Comparison of ENCODE assay signal across 7 cellular contexts in the genomic region with DNA sequence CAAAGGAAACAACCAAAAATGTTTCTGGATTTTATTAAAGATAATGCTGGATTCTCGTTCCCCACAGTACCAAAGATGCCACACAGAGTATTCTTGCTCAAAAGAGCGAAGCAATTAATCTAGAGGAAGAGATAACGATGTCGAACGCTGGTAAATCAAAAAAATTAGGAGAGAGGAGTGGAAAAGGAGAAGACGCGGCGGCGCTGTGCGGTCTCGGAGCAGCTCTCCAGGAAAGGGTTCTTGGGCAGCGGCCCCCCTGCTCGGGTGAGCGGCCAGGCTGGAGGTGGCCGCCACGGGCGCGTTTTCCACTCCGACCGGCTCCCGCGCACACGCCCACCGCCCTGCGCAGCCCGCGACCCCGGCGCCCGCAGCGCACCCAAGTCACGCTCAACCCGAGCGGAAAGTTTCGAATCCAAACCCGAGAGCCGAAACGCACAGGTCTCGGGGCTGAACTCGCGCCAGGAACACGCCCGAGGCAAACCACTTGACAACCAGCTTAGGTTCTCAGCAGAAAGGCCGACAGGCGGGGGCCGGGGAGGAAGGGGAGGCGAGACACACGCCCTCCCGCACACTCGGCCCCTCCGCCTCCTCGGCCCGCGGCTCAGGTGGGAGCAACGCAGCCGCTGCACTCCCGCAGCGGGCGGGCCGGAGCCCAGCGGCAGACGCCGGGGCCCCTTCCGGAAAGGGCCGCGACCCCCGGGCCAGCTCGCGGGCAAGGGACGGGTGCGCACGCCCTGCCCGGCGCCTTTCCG. TPM values are rescaled to one million over a fixed set of nuclear protein-coding genes. Genes with fewer than 3 reads are reported as not detected.
DNase-seq lines count a peak whose midpoint lies in the region; ATAC-seq, FAIRE-seq and TF ChIP-seq lines count a peak whose summit lies in the region.

No MANE protein-coding gene starts in this region.

- H3K27me3 Mint-ChIP-seq in activated B cell treated with CpG ODN at 0.5 μM for 24 hours: no peaks in the 10 kb centered on the region
- no peaks in the 10 kb centered on the region for H3K27me3 Mint-ChIP-seq in chondrocyte (ENCODE audit: low read depth)

- H3K4me3 Mint-ChIP-seq in activated B cell treated with CpG ODN at 0.5 μM for 24 hours: peak overlapping the region; percentile 88
- peak overlapping the region; percentile 86 for H3K4me3 Mint-ChIP-seq in chondrocyte (ENCODE audit: unreplicated experiment)

- H3K27ac Mint-ChIP-seq in activated B cell treated with CpG ODN at 0.5 μM for 24 hours (peak overlapping the region; percentile 69), chondrocyte (ENCODE audit: unreplicated experiment) (peak overlapping the region; percentile 78)

- DNase-seq in GM12892 (ENCODE audit: insufficient read length): peak; percentile 66
- peak; percentile 47 for DNase-seq in NCI-H128 (lab: John Stamatoyannopoulos, UW; ENCODE audit: unreplicated experiment)
- peak; percentile 48 for DNase-seq in activated B cell treated with CpG ODN at 0.5 μM for 24 hours
- no peak for DNase-seq in chondrocyte (ENCODE audit: low spot score)
- DNase-seq in kidney glomerular epithelial cell (lab: John Stamatoyannopoulos, UW): peak; percentile 29
- peak; percentile 23 to 31 for DNase-seq in stimulated activated CD4-positive, alpha-beta T cell treated with anti-CD3 and anti-CD28 coated beads, Interleukin-15, amount 100 ng/mL, for 48 hours (ENCODE audit: low read depth in 2 of 2)

- H3K4me1 Mint-ChIP-seq in activated B cell treated with CpG ODN at 0.5 μM for 24 hours (peaks cover 27% of the 10 kb centered on the region), chondrocyte (ENCODE audit: low read depth) (peaks cover 14% of the 10 kb centered on the region)

- FAIRE-seq in GM12892 (lab: Jason Lieb, UNC): no peak

- peaks cover 9% of the 10 kb centered on the region for H3K36me3 Mint-ChIP-seq in activated B cell treated with CpG ODN at 0.5 μM for 24 hours (ENCODE audit: low read depth)
- H3K36me3 Mint-ChIP-seq in chondrocyte (ENCODE audit: low read depth): no peaks in the 10 kb centered on the region

- CTCF ChIA-PET in activated B cell treated with CpG ODN at 0.5 μM for 24 hours (lab: Charles Lee): interaction anchor here (1.1 to 1.3 kb wide), 2 partner anchors 36 to 42 kb away, joined by 3 to 4 read pairs; no protein-coding TSS in a partner anchor

- H3K9me3 Mint-ChIP-seq in activated B cell treated with CpG ODN at 0.5 μM for 24 hours (no peaks in the 10 kb centered on the region), chondrocyte (ENCODE audit: low read depth) (no peaks in the 10 kb centered on the region)

- intact Hi-C loops in activated B cell treated with CpG ODN at 0.5 μM for 24 hours (cut with micrococcal nuclease): loop anchor here (1.0 to 10.0 kb wide), 3 partner anchors 35 to 135 kb away; a partner anchor contains a TSS

- TF ChIP-seq CTCF in activated B cell treated with CpG ODN at 0.5 μM for 24 hours (IDR thresholded peaks at IDR 0.05) (no peak), chondrocyte (IDR thresholded peaks at IDR 0.05) (peak; percentile 53)

- no peak for TF ChIP-seq POLR2A in GM12892 (IDR thresholded peaks at IDR 0.05; ENCODE audit: low read depth, low read length)

- ATAC-seq in HG02610 (IDR thresholded peaks at IDR 0.05; ENCODE audit: unreplicated experiment): peak; percentile 48
- ATAC-seq in activated B cell treated with CpG ODN at 0.5 μM for 24 hours (ENCODE audit: low read depth): peak; percentile 51

- POLR2A ChIA-PET in activated B cell treated with CpG ODN at 0.5 μM for 24 hours (lab: Charles Lee): interaction anchor here (0.5 to 2.5 kb wide), 9 partner anchors 11 to 144 kb away, joined by 3 to 36 read pairs (median 4); a partner anchor contains a TSS

RNA-seq across cellular contexts. Expression of a gene that starts 0.9 kb away (rescaled TPM):
- 21.1 TPM for polyA plus RNA-seq in GM12892 (2012; ENCODE audit: missing spikeins)
- total RNA-seq in activated B cell treated with CpG ODN at 0.5 μM for 24 hours (52.2 and 59.2 TPM in 2 replicates), chondrocyte (56.0 to 58.6 TPM (median 58.5 TPM) in 3 replicates)
